Comparison of ENCODE assay signal across 1 cellular context in genomic region chr16:30372725-30373124, GRCh38.
TF ChIP-seq lines count a peak whose summit lies in the region.

No MANE protein-coding gene starts in this region.

TF ChIP-seq in H1, 55 proteins besides CTCF, POLR2A, EP300 and RAD21:
- no peak for TF ChIP-seq RBBP5 (IDR thresholded peaks at IDR 0.05; ENCODE audit: borderline replicate concordance, low read depth, low read length)
- TF ChIP-seq CREB1 (IDR thresholded peaks at IDR 0.05) = no peak
- no peak for TF ChIP-seq SP4 (IDR thresholded peaks at IDR 0.05; ENCODE audit: low read length)
- no peak for TF ChIP-seq SAP30 (IDR thresholded peaks at IDR 0.05; ENCODE audit: insufficient read depth, insufficient replicate concordance, low read length)
- no peak for TF ChIP-seq HDAC2 (IDR thresholded peaks at IDR 0.05; ENCODE audit: borderline replicate concordance in 1 of 2, low read depth in 2 of 2, low read length in 2 of 2)
- TF ChIP-seq KDM1A (IDR thresholded peaks at IDR 0.05; ENCODE audit: borderline replicate concordance, low read length) = no peak
- no peak for TF ChIP-seq ATF2 (IDR thresholded peaks at IDR 0.05; ENCODE audit: low read length)
- TF ChIP-seq CBX5 (IDR thresholded peaks at IDR 0.05; ENCODE audit: low read depth, low read length) = no peak
- no peak for TF ChIP-seq POLR2AphosphoS5 (IDR thresholded peaks at IDR 0.05; ENCODE audit: low read depth, low read length)
- no peak for TF ChIP-seq CBX8 (IDR thresholded peaks at IDR 0.05; ENCODE audit: borderline replicate concordance, low read depth, low read length)
- TF ChIP-seq SP1 (IDR thresholded peaks at IDR 0.05; ENCODE audit: low read depth, low read length) = no peak
- TF ChIP-seq ZNF274 (IDR thresholded peaks at IDR 0.05; ENCODE audit: borderline replicate concordance, extremely low read depth, low read length) = no peak
- no peak for TF ChIP-seq SP2 (IDR thresholded peaks at IDR 0.05; ENCODE audit: low read length)
- no peak for TF ChIP-seq E2F6 (IDR thresholded peaks at IDR 0.05)
- no peak for TF ChIP-seq CHD7 (IDR thresholded peaks at IDR 0.05; ENCODE audit: insufficient replicate concordance, low read length)
- TF ChIP-seq TCF12 (IDR thresholded peaks at IDR 0.05; ENCODE audit: low read depth, low read length) = no peak
- TF ChIP-seq POU5F1 (IDR thresholded peaks at IDR 0.05; ENCODE audit: low read depth, low read length) = no peak
- TF ChIP-seq TAF1 (IDR thresholded peaks at IDR 0.05; ENCODE audit: low read depth, low read length) = no peak
- TF ChIP-seq HDAC6 (IDR thresholded peaks at IDR 0.05; ENCODE audit: low read depth, low read length) = no peak
- TF ChIP-seq GTF2F1 (IDR thresholded peaks at IDR 0.05; ENCODE audit: borderline replicate concordance, low read depth, low read length) = no peak
